Comparison of ENCODE assay signal across 8 cellular contexts in genomic region chr12:104672501-104673265, GRCh38.
DNase-seq lines count a peak whose midpoint lies in the region; FAIRE-seq and TF ChIP-seq lines count a peak whose summit lies in the region.
"Had no signal": no experiment of that assay in that cellular context is flagged by ENCODE, and none has a peak within 500 bp of the region (broad histone marks: within the 10 kb centered on the region; RNA-seq: fewer than 3 reads in every experiment).

No MANE protein-coding gene starts in this region.

- DNase-seq in HT1080 (ENCODE audit: low read depth) (peak; percentile 78), adipocyte (ENCODE audit: low read depth) (no peak), right atrium auricular region (ENCODE audit: low spot score) (peak; percentile 68), substantia nigra (lab: John Stamatoyannopoulos, UW) (peak in 29 of 49 donors; percentile 19 to 75 (median 34)), HPDE6-E6E7 (ENCODE audit: extremely low spot score) (no peak), NCI-H345 (lab: John Stamatoyannopoulos, UW) (no peak), GM12892 (ENCODE audit: insufficient read length) (no peak)
- DNase-seq: activated naive CD8-positive, alpha-beta T cell treated with anti-CD3 and anti-CD28 coated beads, Interleukin-2, amount 10 ng/mL, durations not matched to agents 7 days and 5 days had no signal

- H3K9me3 ChIP-seq in adipocyte (ENCODE audit: control insufficient read depth, low read length) = no peaks in the 10 kb centered on the region
- H3K9me3 ChIP-seq in right atrium auricular region = no peaks in the 10 kb centered on the region

- H3K4me3 ChIP-seq in adipocyte (ENCODE audit: low read length) = no peak overlapping the region
- H3K4me3 ChIP-seq in right atrium auricular region = no peak overlapping the region

- H3K4me1 ChIP-seq in adipocyte (ENCODE audit: control insufficient read depth, insufficient read depth, low read length) = peaks cover 66% of the 10 kb centered on the region
- H3K4me1 ChIP-seq in right atrium auricular region = peaks cover 0 to 70% of the 10 kb centered on the region in 2 donors

- peak overlapping the region; percentile 84 to 90 for H3K27ac ChIP-seq in right atrium auricular region
- no peak overlapping the region for H3K27ac ChIP-seq in substantia nigra (ENCODE audit: low read depth, low read length, poor library complexity, severe bottlenecking)

- H3K36me3 ChIP-seq in adipocyte (ENCODE audit: control insufficient read depth, insufficient read depth, low read length, severe bottlenecking) (no peaks in the 10 kb centered on the region), right atrium auricular region (no peaks in the 10 kb centered on the region)

- no peak for TF ChIP-seq CTCF in right atrium auricular region (IDR thresholded peaks at IDR 0.05)

- no peak for FAIRE-seq in GM12892 (lab: Jason Lieb, UNC)

- peak overlapping the region; percentile 56 for H3K9ac ChIP-seq in adipocyte (ENCODE audit: low read length)

- TF ChIP-seq POLR2A in GM12892 (IDR thresholded peaks at IDR 0.05; ENCODE audit: low read depth, low read length) = no peak

- no peaks in the 10 kb centered on the region for H3K27me3 ChIP-seq in adipocyte (replicated peaks; ENCODE audit: control insufficient read depth, insufficient read depth, low read length)
- H3K27me3 ChIP-seq in right atrium auricular region = no peaks in the 10 kb centered on the region

Comparison
In these comparisons a context has a peak if more than half of its experiments do, and no peak if none do; other contexts are left out.
1. DNase-seq: peak in HT1080 (single experiment), right atrium auricular region (single experiment) and substantia nigra (29 of 49); none in adipocyte (single experiment), HPDE6-E6E7 (single experiment), NCI-H345 (single experiment) and GM12892 (single experiment).